ENCODE assay signal across 13 cellular contexts in the genomic region with DNA sequence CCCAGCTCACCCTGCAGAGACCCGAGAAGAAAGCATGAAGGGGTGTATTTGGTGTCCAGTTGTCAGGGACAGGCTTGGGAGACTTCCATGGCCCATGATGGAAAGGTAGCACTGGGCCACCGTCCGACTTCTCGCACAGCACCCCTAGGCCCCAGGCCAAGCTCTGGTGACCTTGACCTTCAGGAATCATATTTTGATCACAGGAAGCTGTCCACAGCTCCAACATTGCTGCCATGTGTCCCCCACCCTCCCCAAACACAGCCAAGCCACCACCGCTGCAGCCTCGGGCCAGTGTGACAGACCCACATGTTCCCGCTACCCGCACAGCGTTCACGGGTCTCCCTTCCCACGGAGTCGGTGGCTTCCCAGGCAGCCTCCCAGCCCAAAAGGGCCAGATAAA. TPM values are rescaled to one million over a fixed set of nuclear protein-coding genes. Genes with fewer than 3 reads are reported as not detected.
A peak's percentile ranks its signal among the peaks of the same experiment; 100 is the strongest.
DNase-seq lines count a peak whose midpoint lies in the region; ATAC-seq and TF ChIP-seq lines count a peak whose summit lies in the region.
"Had no signal": no experiment of that assay in that cellular context is flagged by ENCODE, and none has a peak within 500 bp of the region (broad histone marks: within the 10 kb centered on the region; RNA-seq: fewer than 3 reads in every experiment).

No MANE protein-coding gene starts in this region.

- H3K79me2 ChIP-seq in hepatocyte = no peaks in the 10 kb centered on the region

- 86% methylated on average over 12 of the region's 12 CpGs for WGBS in hepatocyte (ENCODE audit: low lambda C conversion rate, missing lambda C conversion rate)

- no peak overlapping the region for H2AFZ ChIP-seq in hepatocyte

- H3K27ac ChIP-seq in hepatocyte = peak overlapping the region; percentile 75
- peak overlapping the region; percentile 65 to 83 (median 76) for H3K27ac ChIP-seq in gastrocnemius medialis
- H3K27ac ChIP-seq: epithelial cell of prostate had no signal

- ATAC-seq in activated naive CD8-positive, alpha-beta T cell treated with anti-CD3 and anti-CD28 coated beads, Interleukin-2, amount 10 ng/mL, durations not matched to agents 7 days and 5 days (ENCODE audit: low read depth) = no peak
- ATAC-seq in gastrocnemius medialis = peak in 1 of 2 donors; percentile 11

- no peaks in the 10 kb centered on the region for H4K20me1 ChIP-seq in hepatocyte (ENCODE audit: insufficient read depth, poor library complexity, severe bottlenecking)

- no peak overlapping the region for H3K4me3 ChIP-seq in hepatocyte
- no peak overlapping the region for H3K4me3 ChIP-seq in gastrocnemius medialis

- H3K9me3 ChIP-seq in hepatocyte (ENCODE audit: low read depth) (no peaks in the 10 kb centered on the region), gastrocnemius medialis (no peaks in the 10 kb centered on the region)

- peaks cover 22 to 23% of the 10 kb centered on the region in 2 donors for H3K36me3 Mint-ChIP-seq in CD14-positive monocyte
- H3K36me3 Mint-ChIP-seq in activated naive CD8-positive, alpha-beta T cell treated with anti-CD3 and anti-CD28 coated beads, Interleukin-2, amount 10 ng/mL, durations not matched to agents 7 days and 5 days = peaks cover 2% of the 10 kb centered on the region
- H3K36me3 Mint-ChIP-seq: CD8-positive, alpha-beta memory T cell had no signal

- intact Hi-C loops in CD14-positive monocyte (cut with micrococcal nuclease) (no loop called here), gastrocnemius medialis (cut with DNase I; ENCODE audit: low total_unique reads) (no loop called here)

- H3K36me3 ChIP-seq in hepatocyte (replicated peaks; ENCODE audit: insufficient read depth, low read depth) (no peaks in the 10 kb centered on the region), gastrocnemius medialis (no peaks in the 10 kb centered on the region)

- peaks cover 16% of the 10 kb centered on the region for H3K4me1 ChIP-seq in hepatocyte (ENCODE audit: insufficient read depth)
- H3K4me1 ChIP-seq in gastrocnemius medialis = peaks cover 7 to 22% of the 10 kb centered on the region in 2 donors

- H3K27ac Mint-ChIP-seq in CD14-positive monocyte = peak overlapping the region in 6 of 7 donors; percentile 63 to 96 (median 92)
- peak overlapping the region; percentile 95 for H3K27ac Mint-ChIP-seq in activated naive CD8-positive, alpha-beta T cell treated with anti-CD3 and anti-CD28 coated beads, Interleukin-2, amount 10 ng/mL, durations not matched to agents 7 days and 5 days

- H3K4me2 ChIP-seq in hepatocyte = no peak overlapping the region

- H3K27me3 ChIP-seq in hepatocyte (no peaks in the 10 kb centered on the region), gastrocnemius medialis (no peaks in the 10 kb centered on the region)

- H3K9me2 ChIP-seq in hepatocyte (replicated peaks; ENCODE audit: insufficient read depth) = no peaks in the 10 kb centered on the region

- DNase-seq in CD14-positive monocyte (ENCODE audit: low spot score) = no peak
- no peak for DNase-seq in activated naive CD8-positive, alpha-beta T cell treated with anti-CD3 and anti-CD28 coated beads, Interleukin-2, amount 10 ng/mL, durations not matched to agents 7 days and 5 days
- no peak for DNase-seq in hepatocyte (ENCODE audit: low spot score)
- DNase-seq in gastrocnemius medialis = no peak
- no peak for DNase-seq in SKM-1 (lab: John Stamatoyannopoulos, UW; ENCODE audit: unreplicated experiment)
- DNase-seq in NCI-H748 (lab: John Stamatoyannopoulos, UW; ENCODE audit: unreplicated experiment) = no peak
- DNase-seq in NCI-H82 (lab: John Stamatoyannopoulos, UW) = no peak
- DNase-seq in cortex of kidney (lab: John Stamatoyannopoulos, UW) = no peak
- DNase-seq: anterior cingulate cortex; CD8-positive, alpha-beta memory T cell; NCI-H1436 treated with DMSO at 0.1 percent for 48 hours had no signal

- H3K9me3 Mint-ChIP-seq in CD14-positive monocyte = no peaks in the 10 kb centered on the region
- no peaks in the 10 kb centered on the region for H3K9me3 Mint-ChIP-seq in activated naive CD8-positive, alpha-beta T cell treated with anti-CD3 and anti-CD28 coated beads, Interleukin-2, amount 10 ng/mL, durations not matched to agents 7 days and 5 days
- H3K9me3 Mint-ChIP-seq: CD8-positive, alpha-beta memory T cell had no signal

- in situ Hi-C loops in gastrocnemius medialis (cut with MboI; ENCODE audit: low sequenced_read_pairs in 4 of 4) = no loop called here

- TF ChIP-seq CTCF in CD14-positive monocyte (IDR thresholded peaks at IDR 0.05) (no peak), hepatocyte (IDR thresholded peaks at IDR 0.05; ENCODE audit: poor library complexity) (no peak), gastrocnemius medialis (IDR thresholded peaks at IDR 0.05 in 4 of 5, conservative IDR thresholded peaks at IDR 0.05 in 1 of 5) (no peak)

- no peak for TF ChIP-seq POLR2A in gastrocnemius medialis (IDR thresholded peaks at IDR 0.05)

- peak overlapping the region in 1 of 2 donors; percentile 37 for H3K4me3 Mint-ChIP-seq in CD14-positive monocyte
- no peak overlapping the region for H3K4me3 Mint-ChIP-seq in activated naive CD8-positive, alpha-beta T cell treated with anti-CD3 and anti-CD28 coated beads, Interleukin-2, amount 10 ng/mL, durations not matched to agents 7 days and 5 days
- H3K4me3 Mint-ChIP-seq: CD8-positive, alpha-beta memory T cell had no signal

- POLR2A ChIA-PET in activated naive CD8-positive, alpha-beta T cell treated with anti-CD3 and anti-CD28 coated beads, Interleukin-2, amount 10 ng/mL, durations not matched to agents 7 days and 5 days (lab: Charles Lee) = interaction anchor here (5.7 kb wide), 1 partner anchor 13 kb away, joined by 36 read pairs; no protein-coding TSS in a partner anchor

- H3K4me1 Mint-ChIP-seq in CD14-positive monocyte = peaks cover 70% of the 10 kb centered on the region
- peaks cover 33% of the 10 kb centered on the region for H3K4me1 Mint-ChIP-seq in activated naive CD8-positive, alpha-beta T cell treated with anti-CD3 and anti-CD28 coated beads, Interleukin-2, amount 10 ng/mL, durations not matched to agents 7 days and 5 days

- peaks cover 7 to 11% (median 10%) of the 10 kb centered on the region in 3 donors for H3K27me3 Mint-ChIP-seq in CD14-positive monocyte (ENCODE audit: low read depth in 3 of 3)
- no peaks in the 10 kb centered on the region for H3K27me3 Mint-ChIP-seq in activated naive CD8-positive, alpha-beta T cell treated with anti-CD3 and anti-CD28 coated beads, Interleukin-2, amount 10 ng/mL, durations not matched to agents 7 days and 5 days

RNA-seq across cellular contexts. Expression of gene PTGIR, which starts 0.8 kb away (rescaled TPM):
- polyA plus RNA-seq in CD14-positive monocyte (10 to 100 TPM; 12.8 to 14.1 TPM), hepatocyte (3.4 and 4.8 TPM in 2 replicates)
- total RNA-seq in activated naive CD8-positive, alpha-beta T cell treated with anti-CD3 and anti-CD28 coated beads, Interleukin-2, amount 10 ng/mL, durations not matched to agents 7 days and 5 days = 1 to 10 TPM; 8.0 to 8.5 TPM
- total RNA-seq in hepatocyte (3.2 and 5.2 TPM in 2 replicates), gastrocnemius medialis (1 to 10 TPM in 3 of 4 donors, under 1 TPM in 1; 0.87 to 1.7 (median 1.3) TPM)
- polyA plus RNA-seq: CD8-positive, alpha-beta memory T cell had no signal

RNA-seq across cellular contexts. Expression of gene GNG8, which starts 10.3 kb away (rescaled TPM):
- polyA plus RNA-seq in CD14-positive monocyte = not detected
- 1 to 10 TPM in 1 of 2 experiments, not detected in 1; 2.4 TPM for total RNA-seq in activated naive CD8-positive, alpha-beta T cell treated with anti-CD3 and anti-CD28 coated beads, Interleukin-2, amount 10 ng/mL, durations not matched to agents 7 days and 5 days
- not detected in 2 replicates for total RNA-seq in hepatocyte
- polyA plus RNA-seq in hepatocyte = 2.4 and 4.6 TPM in 2 replicates
- not detected for total RNA-seq in gastrocnemius medialis
- total RNA-seq: ureter had no signal
- polyA plus RNA-seq: CD8-positive, alpha-beta memory T cell had no signal

RNA-seq across cellular contexts. Expression of gene CALM3, which starts 24.6 kb away (rescaled TPM):
- polyA plus RNA-seq in CD14-positive monocyte = 100 to 1,000 TPM; 165 to 177 TPM
- total RNA-seq in activated naive CD8-positive, alpha-beta T cell treated with anti-CD3 and anti-CD28 coated beads, Interleukin-2, amount 10 ng/mL, durations not matched to agents 7 days and 5 days = 100 to 1,000 TPM; 485 to 503 TPM
- 185 and 246 TPM in 2 replicates for total RNA-seq in hepatocyte
- polyA plus RNA-seq in hepatocyte = 220 and 237 TPM in 2 replicates
- 100 to 1,000 TPM; 109 to 170 (median 142) TPM for total RNA-seq in gastrocnemius medialis

RNA-seq across cellular contexts. Expression of gene DACT3, which starts 35.3 kb away (rescaled TPM):
- under 1 TPM; 0.05 to 0.09 TPM for polyA plus RNA-seq in CD14-positive monocyte
- total RNA-seq in activated naive CD8-positive, alpha-beta T cell treated with anti-CD3 and anti-CD28 coated beads, Interleukin-2, amount 10 ng/mL, durations not matched to agents 7 days and 5 days = under 1 TPM; 0.42 to 0.48 TPM
- 12.7 and 18.4 TPM in 2 replicates for total RNA-seq in hepatocyte
- polyA plus RNA-seq in hepatocyte = 17.4 and 18.4 TPM in 2 replicates
- total RNA-seq in gastrocnemius medialis = 1 to 10 TPM in 1 of 4 donors, under 1 TPM in 3; 0.26 to 1.0 (median 0.39) TPM
- polyA plus RNA-seq: CD8-positive, alpha-beta memory T cell had no signal
